ENCODE assay signal across 9 cellular contexts in the genomic region with DNA sequence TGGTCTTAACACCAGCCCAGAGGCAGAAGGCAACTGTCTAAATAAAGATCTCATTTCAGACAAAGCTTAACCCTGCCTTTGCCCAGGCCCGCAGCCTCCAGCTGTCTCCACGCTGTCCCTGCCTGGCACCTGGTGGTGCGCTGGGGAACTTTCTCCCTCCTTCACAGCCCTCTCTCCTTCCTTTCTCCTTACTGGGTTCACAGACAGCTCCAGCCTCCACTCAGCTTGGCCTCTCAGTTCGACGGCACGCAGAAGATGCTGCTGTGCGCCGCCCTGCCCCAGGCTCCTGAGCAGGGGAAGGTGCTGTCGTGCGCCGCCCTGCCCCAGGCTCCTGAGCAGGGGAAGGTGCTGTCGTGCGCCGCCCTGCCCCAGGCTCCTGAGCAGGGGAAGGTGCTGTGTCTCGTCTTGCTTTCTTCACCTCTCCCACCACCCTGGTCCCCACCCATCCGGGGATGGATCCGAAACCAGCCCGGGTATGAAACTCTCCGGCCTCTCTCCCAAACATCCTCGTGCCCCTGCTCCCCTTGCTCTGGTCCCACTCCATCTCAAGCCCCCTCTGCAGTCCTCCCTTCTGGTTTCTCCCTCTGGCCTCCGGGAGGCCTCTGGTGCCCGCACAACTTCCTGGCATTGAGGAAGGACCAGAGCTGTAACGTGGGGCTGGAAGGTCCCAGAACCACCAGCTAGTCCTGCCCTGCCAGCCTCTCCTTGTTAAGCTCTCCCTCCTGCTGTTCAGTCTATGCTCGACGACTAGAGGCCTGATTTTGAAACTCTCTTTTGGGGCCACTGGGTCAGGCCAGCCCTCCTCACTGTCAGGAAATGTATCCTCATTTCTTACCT. TPM values are rescaled to one million over a fixed set of nuclear protein-coding genes. Genes with fewer than 3 reads are reported as not detected.
DNase-seq lines count a peak whose midpoint lies in the region; ATAC-seq, FAIRE-seq and TF ChIP-seq lines count a peak whose summit lies in the region.
"Had no signal": no experiment of that assay in that cellular context is flagged by ENCODE, and none has a peak within 500 bp of the region (broad histone marks: within the 10 kb centered on the region; RNA-seq: fewer than 3 reads in every experiment).

No MANE protein-coding gene starts in this region.

- FAIRE-seq in H54 (lab: Jason Lieb, UNC) = no peak

- no peaks in the 10 kb centered on the region for H3K36me3 ChIP-seq in CD4-positive, CD25-positive, alpha-beta regulatory T cell (ENCODE audit: control insufficient read depth, insufficient read depth, low read length)
- H3K36me3 ChIP-seq in lower lobe of right lung = no peaks in the 10 kb centered on the region

- DNase-seq in CD4-positive, CD25-positive, alpha-beta regulatory T cell = peak in 2 of 3 donors; percentile 36 to 66
- DNase-seq in NAMALWA (ENCODE audit: low spot score) (peak; percentile 11), lower lobe of right lung (no peak), H54 (ENCODE audit: insufficient read length, low spot score) (no peak)
- peak in 1 of 2 donors; percentile 37 for DNase-seq in activated naive CD4-positive, alpha-beta T cell treated with anti-CD3 and anti-CD28 coated beads, Interleukin-2, amount 50 U/mL, for 72 hours (ENCODE audit: low spot score in 2 of 2)
- DNase-seq: naive B cell had no signal

- peak overlapping the region in 2 of 4 donors; percentile 52 to 64 for H3K4me3 Mint-ChIP-seq in CD4-positive, CD25-positive, alpha-beta regulatory T cell
- H3K4me3 Mint-ChIP-seq: naive B cell had no signal

- no peak overlapping the region for H3K27ac ChIP-seq in CD4-positive, CD25-positive, alpha-beta regulatory T cell (ENCODE audit: insufficient read depth, low read length, poor library complexity, severe bottlenecking)
- no peak overlapping the region for H3K27ac ChIP-seq in lower lobe of right lung

- TF ChIP-seq CTCF in lower lobe of right lung (IDR thresholded peaks at IDR 0.05) = peak; percentile 20

- H3K27ac Mint-ChIP-seq in CD4-positive, CD25-positive, alpha-beta regulatory T cell = no peak overlapping the region
- no peak overlapping the region for H3K27ac Mint-ChIP-seq in activated naive CD4-positive, alpha-beta T cell treated with anti-CD3 and anti-CD28 coated beads, Interleukin-2, amount 50 U/mL, for 72 hours

- no peak overlapping the region for H3K4me3 ChIP-seq in CD4-positive, CD25-positive, alpha-beta regulatory T cell (ENCODE audit: low read depth, low read length)
- no peak overlapping the region for H3K4me3 ChIP-seq in lower lobe of right lung

- no peaks in the 10 kb centered on the region for H3K36me3 Mint-ChIP-seq in CD4-positive, CD25-positive, alpha-beta regulatory T cell
- no peaks in the 10 kb centered on the region for H3K36me3 Mint-ChIP-seq in activated naive CD4-positive, alpha-beta T cell treated with anti-CD3 and anti-CD28 coated beads, Interleukin-2, amount 50 U/mL, for 72 hours
- H3K36me3 Mint-ChIP-seq: naive B cell had no signal

- H3K9me3 Mint-ChIP-seq in CD4-positive, CD25-positive, alpha-beta regulatory T cell = peaks cover 0 to 2% (median 0%) of the 10 kb centered on the region in 7 donors
- H3K9me3 Mint-ChIP-seq in activated naive CD4-positive, alpha-beta T cell treated with anti-CD3 and anti-CD28 coated beads, Interleukin-2, amount 50 U/mL, for 72 hours = no peaks in the 10 kb centered on the region
- H3K9me3 Mint-ChIP-seq: naive B cell had no signal

- peaks cover 6% of the 10 kb centered on the region for H3K4me1 ChIP-seq in CD4-positive, CD25-positive, alpha-beta regulatory T cell (ENCODE audit: control insufficient read depth, insufficient read depth, low read length, poor library complexity, severe bottlenecking)
- H3K4me1 ChIP-seq in lower lobe of right lung = peaks cover 5% of the 10 kb centered on the region

- intact Hi-C loops in lower lobe of right lung (cut with DNase I) = no loop called here

- H3K4me1 Mint-ChIP-seq in CD4-positive, CD25-positive, alpha-beta regulatory T cell = peaks cover 0 to 17% (median 0%) of the 10 kb centered on the region in 4 donors
- H3K4me1 Mint-ChIP-seq: naive B cell had no signal

- ATAC-seq in CD4-positive, CD25-positive, alpha-beta regulatory T cell (ENCODE audit: low read depth in 2 of 2) = peak in 1 of 2 donors; percentile 43
- ATAC-seq in activated naive CD4-positive, alpha-beta T cell treated with anti-CD3 and anti-CD28 coated beads, Interleukin-2, amount 50 U/mL, for 72 hours = peak; percentile 58 to 81
- ATAC-seq in lower lobe of right lung = no peak
- ATAC-seq in HG03095 (IDR thresholded peaks at IDR 0.05; ENCODE audit: unreplicated experiment) = no peak
- ATAC-seq in GM21576 (IDR thresholded peaks at IDR 0.05; ENCODE audit: unreplicated experiment) = no peak
- ATAC-seq in GM19328 (IDR thresholded peaks at IDR 0.05; ENCODE audit: unreplicated experiment) = no peak

- H3K27me3 Mint-ChIP-seq in CD4-positive, CD25-positive, alpha-beta regulatory T cell = peaks cover 16% of the 10 kb centered on the region

- no peaks in the 10 kb centered on the region for H3K27me3 ChIP-seq in CD4-positive, CD25-positive, alpha-beta regulatory T cell (ENCODE audit: control insufficient read depth, insufficient read depth, low read length)
- peaks cover 10% of the 10 kb centered on the region for H3K27me3 ChIP-seq in lower lobe of right lung (ENCODE audit: low read depth)

- no peak for TF ChIP-seq POLR2A in H54 (IDR thresholded peaks at IDR 0.05; ENCODE audit: low read depth, low read length)

- no peaks in the 10 kb centered on the region for H3K9me3 ChIP-seq in CD4-positive, CD25-positive, alpha-beta regulatory T cell (ENCODE audit: control insufficient read depth in 2 of 2, low read length in 2 of 2)
- no peaks in the 10 kb centered on the region for H3K9me3 ChIP-seq in lower lobe of right lung

RNA-seq across cellular contexts. Expression of a gene that starts 22.9 kb away (rescaled TPM):
- total RNA-seq in CD4-positive, CD25-positive, alpha-beta regulatory T cell = 5.5 TPM
- polyA plus RNA-seq in CD4-positive, CD25-positive, alpha-beta regulatory T cell = 1 to 10 TPM; 3.1 to 4.6 (median 3.3) TPM
- 10 to 100 TPM in 1 of 2 donors, under 1 TPM in 1; 0.98 to 17.7 TPM for total RNA-seq in activated naive CD4-positive, alpha-beta T cell treated with anti-CD3 and anti-CD28 coated beads, Interleukin-2, amount 50 U/mL, for 72 hours
- 32.1 TPM for total RNA-seq in lower lobe of right lung

Comparison
In these comparisons a context has a peak if more than half of its experiments do, and no peak if none do; other contexts are left out.
1. ATAC-seq: peak in activated naive CD4-positive, alpha-beta T cell treated with anti-CD3 and anti-CD28 coated beads, Interleukin-2, amount 50 U/mL, for 72 hours (2 of 2); none in lower lobe of right lung (0 of 2), HG03095 (single experiment), GM21576 (single experiment) and GM19328 (single experiment).
2. DNase-seq: peak in CD4-positive, CD25-positive, alpha-beta regulatory T cell (2 of 3) and NAMALWA (single experiment); none in lower lobe of right lung (single experiment) and H54 (single experiment).